In the genomic region with DNA sequence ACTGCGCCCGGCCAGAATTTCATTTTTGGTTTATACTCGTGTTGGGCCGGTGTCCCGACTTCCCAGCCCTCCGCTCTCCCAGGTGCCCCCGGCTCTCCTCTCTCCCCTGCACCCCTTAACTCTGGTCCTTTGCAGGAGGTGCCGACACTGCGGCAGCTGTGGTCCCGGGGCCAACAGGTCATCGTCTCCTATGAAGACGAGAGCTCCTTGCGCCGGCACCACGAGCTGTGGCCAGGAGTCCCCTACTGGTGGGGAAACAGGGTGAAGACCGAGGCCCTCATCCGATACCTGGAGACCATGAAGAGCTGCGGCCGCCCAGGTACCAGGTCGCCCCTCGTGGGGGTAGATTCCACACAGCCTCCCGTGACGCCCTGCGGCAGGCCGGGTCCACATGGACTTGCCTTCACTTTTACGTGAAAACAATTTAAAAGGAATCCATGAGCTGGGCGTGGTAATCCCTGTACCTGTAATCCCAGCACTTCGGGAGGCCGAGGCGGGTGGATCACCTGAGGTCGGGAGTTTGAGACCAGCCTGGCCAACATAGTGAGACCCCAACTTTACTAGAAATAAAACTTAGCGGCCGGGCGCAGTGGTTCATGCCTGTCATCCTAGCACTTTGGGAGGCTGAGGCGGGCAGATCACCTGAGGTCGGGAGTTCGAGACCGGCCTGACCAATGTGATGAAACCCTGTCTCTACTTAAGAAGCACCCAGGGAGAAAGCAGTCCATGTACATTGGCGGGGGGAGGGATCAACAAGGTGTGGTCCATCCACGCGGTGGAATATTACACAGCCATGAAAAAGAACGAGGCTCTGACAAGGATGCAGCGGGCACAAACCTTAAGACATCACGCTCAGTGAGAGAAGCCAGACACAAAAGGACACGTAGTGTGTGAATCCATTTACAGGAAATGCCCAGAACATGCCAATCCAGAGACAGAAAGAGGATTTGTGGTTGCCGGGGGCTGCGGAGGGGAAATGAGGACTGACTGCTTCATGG, we compare ENCODE assay signal across 28 cellular contexts. TPM values are rescaled to one million over a fixed set of nuclear protein-coding genes. Genes with fewer than 3 reads are reported as not detected.
DNase-seq lines count a peak whose midpoint lies in the region; ATAC-seq and TF ChIP-seq lines count a peak whose summit lies in the region.
"Had no signal": no experiment of that assay in that cellular context is flagged by ENCODE, and none has a peak within 500 bp of the region (broad histone marks: within the 10 kb centered on the region; RNA-seq: fewer than 3 reads in every experiment).

No MANE protein-coding gene starts in this region.

- H3K4me1 Mint-ChIP-seq in chondrocyte (ENCODE audit: low read depth), result no peaks in the 10 kb centered on the region
- H3K4me1 Mint-ChIP-seq: endodermal cell, memory B cell, T-helper 17 cell had no signal

- H3K4me1 ChIP-seq in mucosa of descending colon (ENCODE audit: low read depth), result no peaks in the 10 kb centered on the region
- H3K4me1 ChIP-seq: BLaER1, breast epithelium, gastroesophageal sphincter, vagina had no signal

- H3K4me3 ChIP-seq in mucosa of descending colon, result no peak overlapping the region
- H3K4me3 ChIP-seq: BLaER1, breast epithelium, coronary artery, gastroesophageal sphincter, SK-N-MC, vagina had no signal

- H3K36me3 Mint-ChIP-seq in chondrocyte (ENCODE audit: low read depth), result peaks cover 7% of the 10 kb centered on the region

- TF ChIP-seq CTCF in chondrocyte (IDR thresholded peaks at IDR 0.05), result no peak
- no peak for TF ChIP-seq CTCF in mucosa of descending colon (IDR thresholded peaks at IDR 0.05)
- no peak for TF ChIP-seq CTCF in GM10266 (IDR thresholded peaks at IDR 0.05; ENCODE audit: control insufficient read depth, insufficient read depth, low read depth, missing control alignments)

- no peaks in the 10 kb centered on the region for H3K27me3 Mint-ChIP-seq in chondrocyte (ENCODE audit: low read depth)
- H3K27me3 Mint-ChIP-seq: memory B cell, T-helper 17 cell had no signal

- H3K9me3 Mint-ChIP-seq in chondrocyte (ENCODE audit: low read depth), result no peaks in the 10 kb centered on the region
- H3K9me3 Mint-ChIP-seq: activated naive CD4-positive, alpha-beta T cell treated with anti-CD3 and anti-CD28 coated beads for 36 hours; activated T-cell treated with anti-CD3 and anti-CD28 coated beads, Interleukin-2, amount 50 U/mL, for 4 hours; memory B cell had no signal

- intact Hi-C loops in Right ventricle myocardium superior (cut with DNase I), result no loop called here
- intact Hi-C loops in Right ventricle myocardium inferior (cut with DNase I), result no loop called here
- intact Hi-C loops in mucosa of descending colon (cut with DNase I, micrococcal nuclease), result no loop called here

- no peaks in the 10 kb centered on the region for H3K36me3 ChIP-seq in mucosa of descending colon (ENCODE audit: low read depth)
- H3K36me3 ChIP-seq: breast epithelium had no signal

- DNase-seq in Right ventricle myocardium superior, result peak; percentile 28
- DNase-seq in Right ventricle myocardium inferior (ENCODE audit: missing footprints), result no peak
- peak; percentile 84 for DNase-seq in chondrocyte (ENCODE audit: low spot score)
- peak in 2 of 3 donors; percentile 13 to 37 for DNase-seq in mucosa of descending colon
- DNase-seq in ureter (ENCODE audit: low spot score), result peak; percentile 32
- DNase-seq in NCI-H187 (lab: John Stamatoyannopoulos, UW), result no peak
- DNase-seq in hepatic stellate cell (ENCODE audit: low spot score), result no peak
- DNase-seq in GM10266 (ENCODE audit: extremely low spot score), result no peak
- DNase-seq: activated CD8-positive, alpha-beta T cell treated with anti-CD3 and anti-CD28 coated beads, Interleukin-2, amount 10 ng/mL, durations not matched to agents 7 days and 5 days; activated naive CD4-positive, alpha-beta T cell treated with anti-CD3 and anti-CD28 coated beads for 36 hours; activated T-cell treated with anti-CD3 and anti-CD28 coated beads, Interleukin-2, amount 50 U/mL, for 4 hours; amniotic stem cell; endodermal cell; GDM1; NCI-H1092; NCI-H187 treated with DMSO at 0.1 percent for 48 hours; NCI-H526; small intestine; stimulated activated CD4-positive, alpha-beta T cell treated with anti-CD3 and anti-CD28 coated beads, Interleukin-2, amount 100 ng/mL, for 24 hours had no signal

- no peak overlapping the region for H3K27ac Mint-ChIP-seq in chondrocyte (ENCODE audit: unreplicated experiment)
- H3K27ac Mint-ChIP-seq: activated CD8-positive, alpha-beta T cell treated with anti-CD3 and anti-CD28 coated beads, Interleukin-2, amount 10 ng/mL, durations not matched to agents 7 days and 5 days; activated naive CD4-positive, alpha-beta T cell treated with anti-CD3 and anti-CD28 coated beads for 36 hours; endodermal cell; memory B cell; T-helper 17 cell had no signal

- ATAC-seq in Right ventricle myocardium superior (ENCODE audit: poor library complexity) (no peak), Right ventricle myocardium inferior (no peak), mucosa of descending colon (no peak)
- ATAC-seq: activated CD8-positive, alpha-beta T cell treated with anti-CD3 and anti-CD28 coated beads, Interleukin-2, amount 10 ng/mL, durations not matched to agents 7 days and 5 days; activated T-cell treated with anti-CD3 and anti-CD28 coated beads, Interleukin-2, amount 50 U/mL, for 4 hours; gastroesophageal sphincter; T-helper 17 cell had no signal

- no peak overlapping the region for H3K4me3 Mint-ChIP-seq in chondrocyte (ENCODE audit: unreplicated experiment)
- H3K4me3 Mint-ChIP-seq: activated CD8-positive, alpha-beta T cell treated with anti-CD3 and anti-CD28 coated beads, Interleukin-2, amount 10 ng/mL, durations not matched to agents 7 days and 5 days; activated naive CD4-positive, alpha-beta T cell treated with anti-CD3 and anti-CD28 coated beads for 36 hours; activated T-cell treated with anti-CD3 and anti-CD28 coated beads, Interleukin-2, amount 50 U/mL, for 4 hours; endodermal cell; memory B cell; T-helper 17 cell had no signal

- no peaks in the 10 kb centered on the region for H3K9me3 ChIP-seq in mucosa of descending colon
- H3K9me3 ChIP-seq: breast epithelium, gastroesophageal sphincter, neutrophil, vagina had no signal

RNA-seq across cellular contexts. Expression of a gene that starts 12.0 kb away (rescaled TPM):
- total RNA-seq in Right ventricle myocardium superior, result 5.1 TPM
- 6.1 TPM for total RNA-seq in Right ventricle myocardium inferior
- 6.8 to 8.0 TPM (median 7.7 TPM) in 3 replicates for total RNA-seq in chondrocyte
- total RNA-seq in mucosa of descending colon, result 10 to 100 TPM; 12.6 to 20.7 (median 13.8) TPM
- total RNA-seq in ureter, result 15.1 TPM

RNA-seq across cellular contexts. Expression of a gene that starts 25.4 kb away (rescaled TPM):
- 50.8 TPM for total RNA-seq in Right ventricle myocardium superior
- 51.4 TPM for total RNA-seq in Right ventricle myocardium inferior
- 37.6 to 42.2 TPM (median 42.0 TPM) in 3 replicates for total RNA-seq in chondrocyte
- total RNA-seq in mucosa of descending colon, result 10 to 100 TPM; 49.8 to 55.8 (median 54.1) TPM
- 57.5 TPM for total RNA-seq in ureter

Comparison
In these comparisons a context has a peak if more than half of its experiments do, and no peak if none do; other contexts are left out.
1. DNase-seq: peak in Right ventricle myocardium superior (single experiment), chondrocyte (single experiment), mucosa of descending colon (2 of 3) and ureter (single experiment); none in Right ventricle myocardium inferior (single experiment), NCI-H187 (0 of 2), hepatic stellate cell (single experiment) and GM10266 (single experiment).